In genomic region chr1:156755527-156755950, GRCh38 we compare ENCODE assay signal across 18 cellular contexts.
"Had no signal": no experiment of that assay in that cellular context is flagged by ENCODE, and none has a peak within 500 bp of the region (broad histone marks: within the 10 kb centered on the region; RNA-seq: fewer than 3 reads in every experiment).

No MANE protein-coding gene starts in this region.

- H3K27me3 Mint-ChIP-seq: activated CD4-positive, alpha-beta T cell treated with anti-CD3 and anti-CD28 coated beads, Interleukin-2, amount 10 ng/mL, durations not matched to agents 24 days and 14 days; activated CD8-positive, alpha-beta T cell treated with anti-CD3 and anti-CD28 coated beads for 36 hours; activated naive CD8-positive, alpha-beta T cell treated with anti-CD3 and anti-CD28 coated beads, Interleukin-2, amount 50 U/mL, for 24 hours; activated T-helper 17 cell treated with anti-CD3 and anti-CD28 coated beads, Interleukin-2, amount 50 U/mL, for 72 hours; progenitor cell of endocrine pancreas had no signal

- H3K9me3 ChIP-seq: esophagus squamous epithelium, lower lobe of right lung, stomach, vagina had no signal

- H3K9me3 Mint-ChIP-seq: activated CD4-positive, alpha-beta T cell treated with anti-CD3 and anti-CD28 coated beads, Interleukin-2, amount 10 ng/mL, durations not matched to agents 24 days and 14 days; activated CD8-positive, alpha-beta T cell treated with anti-CD3 and anti-CD28 coated beads for 36 hours; activated naive CD8-positive, alpha-beta T cell treated with anti-CD3 and anti-CD28 coated beads, Interleukin-2, amount 50 U/mL, for 24 hours; activated T-helper 17 cell treated with anti-CD3 and anti-CD28 coated beads, Interleukin-2, amount 50 U/mL, for 72 hours; T-helper 1 cell treated with Interleukin-12 subunit alpha and Interleukin-12 subunit beta and Interleukin-4 antibody, amounts not matched to agents 30 μg/mL and 1 μg/mL, for 36 hours had no signal

- H3K4me3 ChIP-seq: esophagus squamous epithelium, lower lobe of right lung, stomach, vagina had no signal

- DNase-seq: activated CD4-positive, alpha-beta T cell treated with anti-CD3 and anti-CD28 coated beads, Interleukin-2, amount 10 ng/mL, durations not matched to agents 24 days and 14 days; activated CD8-positive, alpha-beta T cell treated with anti-CD3 and anti-CD28 coated beads for 36 hours; activated naive CD4-positive, alpha-beta T cell treated with Interleukin-2 at 50 U/mL for 16 hours; activated naive CD8-positive, alpha-beta T cell treated with anti-CD3 and anti-CD28 coated beads, Interleukin-2, amount 50 U/mL, for 24 hours; activated T-cell treated with anti-CD3 and anti-CD28 coated beads, Interleukin-2, amount 50 U/mL, for 1 hour; anterior cingulate cortex; effector CD8-positive, alpha-beta T cell; esophagus squamous epithelium; left cardiac atrium; lower lobe of right lung; right cardiac atrium; stimulated activated CD4-positive, alpha-beta T cell treated with anti-CD3 and anti-CD28 coated beads, Interleukin-2, amount 100 ng/mL, for 24 hours; stomach; trophoblast cell had no signal

- H3K36me3 ChIP-seq: esophagus squamous epithelium, stomach, vagina had no signal

- ATAC-seq: activated CD8-positive, alpha-beta T cell treated with anti-CD3 and anti-CD28 coated beads for 36 hours; activated naive CD8-positive, alpha-beta T cell treated with anti-CD3 and anti-CD28 coated beads, Interleukin-2, amount 50 U/mL, for 24 hours; activated T-helper 17 cell treated with anti-CD3 and anti-CD28 coated beads, Interleukin-2, amount 50 U/mL, for 72 hours; left cardiac atrium; lower lobe of right lung; right cardiac atrium had no signal

- H3K4me3 Mint-ChIP-seq: activated CD4-positive, alpha-beta T cell treated with anti-CD3 and anti-CD28 coated beads, Interleukin-2, amount 10 ng/mL, durations not matched to agents 24 days and 14 days; activated CD8-positive, alpha-beta T cell treated with anti-CD3 and anti-CD28 coated beads for 36 hours; activated naive CD8-positive, alpha-beta T cell treated with anti-CD3 and anti-CD28 coated beads, Interleukin-2, amount 50 U/mL, for 24 hours; activated T-helper 17 cell treated with anti-CD3 and anti-CD28 coated beads, Interleukin-2, amount 50 U/mL, for 72 hours; T-helper 1 cell treated with Interleukin-12 subunit alpha and Interleukin-12 subunit beta and Interleukin-4 antibody, amounts not matched to agents 30 μg/mL and 1 μg/mL, for 36 hours had no signal

- H3K27ac ChIP-seq: esophagus squamous epithelium, lower lobe of right lung, stomach, vagina had no signal

- H3K27ac Mint-ChIP-seq: activated CD4-positive, alpha-beta T cell treated with anti-CD3 and anti-CD28 coated beads, Interleukin-2, amount 10 ng/mL, durations not matched to agents 24 days and 14 days; activated CD8-positive, alpha-beta T cell treated with anti-CD3 and anti-CD28 coated beads for 36 hours; activated naive CD8-positive, alpha-beta T cell treated with anti-CD3 and anti-CD28 coated beads, Interleukin-2, amount 50 U/mL, for 24 hours; activated T-helper 17 cell treated with anti-CD3 and anti-CD28 coated beads, Interleukin-2, amount 50 U/mL, for 72 hours; progenitor cell of endocrine pancreas; T-helper 1 cell treated with Interleukin-12 subunit alpha and Interleukin-12 subunit beta and Interleukin-4 antibody, amounts not matched to agents 30 μg/mL and 1 μg/mL, for 36 hours had no signal

- H3K27me3 ChIP-seq: esophagus squamous epithelium, stomach, vagina had no signal
